Comparison of ENCODE assay signal across 1 cellular context in genomic region chr1:28328228-28328648, GRCh38.
A peak's percentile ranks its signal among the peaks of the same experiment; 100 is the strongest.
TF ChIP-seq lines count a peak whose summit lies in the region.

No MANE protein-coding gene starts in this region.

TF ChIP-seq in K562, 482 proteins besides CTCF, POLR2A, EP300 and RAD21 (continues in another document):
- TF ChIP-seq OTX1 (CRISPR knock-in tag; IDR thresholded peaks at IDR 0.05): 0 out of 2 replicates have a peak, but pooled peaks have one; percentile 40
- TF ChIP-seq MGA (IDR thresholded peaks at IDR 0.05): no peak
- no peak for TF ChIP-seq CEBPZ (IDR thresholded peaks at IDR 0.05; ENCODE audit: borderline replicate concordance, low read depth, low read length)
- no peak for TF ChIP-seq VEZF1 (CRISPR knock-in tag; IDR thresholded peaks at IDR 0.05)
- TF ChIP-seq SIRT6 (IDR thresholded peaks at IDR 0.05; ENCODE audit: low read depth, low read length): no peak
- TF ChIP-seq XRCC4 (IDR thresholded peaks at IDR 0.05; ENCODE audit: extremely low read depth, insufficient read depth, insufficient read length): no peak
- no peak for TF ChIP-seq ETV5 (CRISPR knock-in tag; IDR thresholded peaks at IDR 0.05; ENCODE audit: low read depth)
- no peak for TF ChIP-seq THRA (IDR thresholded peaks at IDR 0.05)
- 0 out of 2 replicates have a peak, but pooled peaks have one; percentile 24 for TF ChIP-seq ZNF766 (CRISPR knock-in tag; conservative IDR thresholded peaks at IDR 0.05)
- peak; percentile 29; the same call in 1 of the 2 replicates for TF ChIP-seq FOXP1 (CRISPR knock-in tag; IDR thresholded peaks at IDR 0.05)
- no peak for TF ChIP-seq ESRRB (CRISPR knock-in tag; IDR thresholded peaks at IDR 0.05; ENCODE audit: borderline replicate concordance)
- no peak for TF ChIP-seq SMAD4 (CRISPR knock-in tag; conservative IDR thresholded peaks at IDR 0.05)
- TF ChIP-seq FUS (optimal IDR thresholded peaks at IDR 0.05; ENCODE audit: low read depth, low read length): no peak
- TF ChIP-seq ZNF584 (CRISPR knock-in tag; IDR thresholded peaks at IDR 0.05; ENCODE audit: low read depth): no peak
- TF ChIP-seq BRD4 (IDR thresholded peaks at IDR 0.05): 0 out of 2 replicates have a peak, but pooled peaks have one; percentile 24
- no peak for TF ChIP-seq ZEB2 (IDR thresholded peaks at IDR 0.05)
- TF ChIP-seq ELF1 (tag; IDR thresholded peaks at IDR 0.05): no peak; the same call in 1 of the 2 replicates
- no peak for TF ChIP-seq ZNF583 (CRISPR knock-in tag; IDR thresholded peaks at IDR 0.05)
- TF ChIP-seq TSHZ1 (CRISPR knock-in tag; IDR thresholded peaks at IDR 0.05): no peak
- no peak for TF ChIP-seq CCNT2 (IDR thresholded peaks at IDR 0.05; ENCODE audit: borderline replicate concordance, extremely low read depth, insufficient read length, low read depth, low read length)
- TF ChIP-seq ZNF175 (CRISPR knock-in tag; IDR thresholded peaks at IDR 0.05; ENCODE audit: low read depth): no peak
- no peak for TF ChIP-seq RBM22 (IDR thresholded peaks at IDR 0.05; ENCODE audit: low read depth, low read length, poor library complexity, severe bottlenecking)
- TF ChIP-seq L3MBTL2 (IDR thresholded peaks at IDR 0.05): no peak
- no peak for TF ChIP-seq HIVEP1 (CRISPR knock-in tag; IDR thresholded peaks at IDR 0.05)
- no peak for TF ChIP-seq GATA2 (CRISPR knock-in tag; IDR thresholded peaks at IDR 0.05)
- no peak for TF ChIP-seq KLF6 (CRISPR knock-in tag; IDR thresholded peaks at IDR 0.05; ENCODE audit: borderline replicate concordance)
- TF ChIP-seq TEAD1 (CRISPR knock-in tag; IDR thresholded peaks at IDR 0.05): no peak
- no peak for TF ChIP-seq FOXM1 (IDR thresholded peaks at IDR 0.05; ENCODE audit: low read depth)
- no peak for TF ChIP-seq FOXM1 (CRISPR knock-in tag; IDR thresholded peaks at IDR 0.05; ENCODE audit: low read depth)
- TF ChIP-seq CHD1 (IDR thresholded peaks at IDR 0.05; ENCODE audit: low read length): no peak
- no peak for TF ChIP-seq GTF2B (IDR thresholded peaks at IDR 0.05; ENCODE audit: extremely low read depth, insufficient read length)
- no peak for TF ChIP-seq FOXK1 (CRISPR knock-in tag; IDR thresholded peaks at IDR 0.05; ENCODE audit: borderline replicate concordance)
- no peak; the same call in 1 of the 2 replicates for TF ChIP-seq LCOR (CRISPR knock-in tag; IDR thresholded peaks at IDR 0.05)
- no peak for TF ChIP-seq NFIX (CRISPR knock-in tag; IDR thresholded peaks at IDR 0.05; ENCODE audit: low read depth)
- TF ChIP-seq ZNF695 (CRISPR knock-in tag; IDR thresholded peaks at IDR 0.05): no peak
- TF ChIP-seq ZSCAN29 (IDR thresholded peaks at IDR 0.05): no peak
- TF ChIP-seq SMARCE1 (IDR thresholded peaks at IDR 0.05): peak; percentile 52; the same call in 1 of the 2 replicates
- TF ChIP-seq SAP30 (IDR thresholded peaks at IDR 0.05; ENCODE audit: borderline replicate concordance, insufficient read depth, low read depth, low read length, poor library complexity, severe bottlenecking): no peak
- no peak for TF ChIP-seq NR4A1 (CRISPR knock-in tag; IDR thresholded peaks at IDR 0.05)
- TF ChIP-seq NR4A1 (tag; IDR thresholded peaks at IDR 0.05): 0 out of 2 replicates have a peak, but pooled peaks have one; percentile 32
- TF ChIP-seq SNIP1 (IDR thresholded peaks at IDR 0.05; ENCODE audit: low read depth): no peak
- TF ChIP-seq ELF2 (CRISPR knock-in tag; IDR thresholded peaks at IDR 0.05): 0 out of 2 replicates have a peak, but pooled peaks have one; percentile 17
- TF ChIP-seq ZNF507 (tag; conservative IDR thresholded peaks at IDR 0.05): no peak
- TF ChIP-seq SMARCC2 (IDR thresholded peaks at IDR 0.05; ENCODE audit: low read depth): 0 out of 2 replicates have a peak, but pooled peaks have one; percentile 56
- no peak for TF ChIP-seq U2AF1 (optimal IDR thresholded peaks at IDR 0.05; ENCODE audit: low read depth, low read length)
- no peak for TF ChIP-seq PHTF2 (CRISPR knock-in tag; IDR thresholded peaks at IDR 0.05)
